Comparison of ENCODE assay signal across 1 cellular context in genomic region chr12:54356951-54357356, GRCh38.
TF ChIP-seq lines count a peak whose summit lies in the region.

No MANE protein-coding gene starts in this region.

TF ChIP-seq in SK-N-SH treated with all-trans-retinoic acid at 6 μM for 48 hours, 23 proteins besides CTCF, POLR2A, EP300 and RAD21 (continued from another document):
- TF ChIP-seq PATZ1 (CRISPR knock-in tag; IDR thresholded peaks at IDR 0.05; ENCODE audit: borderline replicate concordance) (no peak), TOX (CRISPR knock-in tag; IDR thresholded peaks at IDR 0.05; ENCODE audit: borderline replicate concordance) (no peak)
